ENCODE assay signal across 21 cellular contexts in the genomic region with DNA sequence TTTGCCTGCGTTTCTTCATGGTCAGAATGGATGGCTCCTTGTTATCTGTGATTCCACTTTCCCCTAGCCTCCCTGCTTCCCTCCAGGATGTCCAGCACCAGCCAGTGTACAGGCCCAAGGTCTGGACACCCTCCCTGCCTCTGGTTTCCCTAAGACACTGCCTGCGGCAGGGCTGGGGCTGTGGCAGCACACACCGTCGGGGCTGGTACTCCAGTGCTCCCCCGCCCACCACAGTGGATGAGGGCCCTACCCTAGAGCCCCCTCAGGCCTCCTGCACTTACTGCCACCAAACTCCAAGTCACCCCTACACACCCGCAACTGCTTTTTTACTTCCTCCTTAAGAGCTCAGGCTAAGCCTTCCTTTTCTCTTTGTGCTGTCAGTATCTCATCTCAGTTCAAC. TPM values are rescaled to one million over a fixed set of nuclear protein-coding genes. Genes with fewer than 3 reads are reported as not detected.
"Had no signal": no experiment of that assay in that cellular context is flagged by ENCODE, and none has a peak within 500 bp of the region (broad histone marks: within the 10 kb centered on the region; RNA-seq: fewer than 3 reads in every experiment).

No MANE protein-coding gene starts in this region.

- ATAC-seq: activated CD8-positive, alpha-beta memory T cell treated with anti-CD3 and anti-CD28 coated beads, Interleukin-2, amount 10 ng/mL, durations not matched to agents 7 days and 5 days; left cardiac atrium; naive thymus-derived CD4-positive, alpha-beta T cell had no signal

- H3K27ac Mint-ChIP-seq: activated B cell treated with CpG ODN at 0.5 μM for 24 hours; activated CD4-positive, alpha-beta memory T cell treated with anti-CD3 and anti-CD28 coated beads, Interleukin-2, amount 10 ng/mL, durations not matched to agents 7 days and 5 days; activated CD8-positive, alpha-beta memory T cell treated with anti-CD3 and anti-CD28 coated beads, Interleukin-2, amount 10 ng/mL, durations not matched to agents 7 days and 5 days; activated T-helper 2 cell treated with anti-CD3 and anti-CD28 coated beads, Interferon-gamma antibody, Interleukin-2, Interleukin-4, amounts not matched to agents 10 μg/mL and 5 μg/mL and 100 μg/mL, durations not matched to agents 14 hours and 24 hours and 36 hours; brain; naive thymus-derived CD4-positive, alpha-beta T cell; stimulated activated naive CD8-positive, alpha-beta T cell treated with anti-CD3 and anti-CD28 coated beads, Interleukin-15, Interleukin-2, amounts not matched to agents 100 ng/mL and 50 ng/mL, for 24 hours; T-helper 2 cell treated with Interferon-gamma antibody and Interleukin-4, amounts not matched to agents 5 μg/mL and 100 μg/mL, for 36 hours had no signal

- H3K4me1 Mint-ChIP-seq: activated B cell treated with CpG ODN at 0.5 μM for 24 hours; activated CD4-positive, alpha-beta memory T cell treated with anti-CD3 and anti-CD28 coated beads, Interleukin-2, amount 10 ng/mL, durations not matched to agents 7 days and 5 days; activated CD8-positive, alpha-beta memory T cell treated with anti-CD3 and anti-CD28 coated beads, Interleukin-2, amount 10 ng/mL, durations not matched to agents 7 days and 5 days had no signal

- H3K9me3 ChIP-seq: colonic mucosa, spleen, suprapubic skin had no signal

- H3K4me3 Mint-ChIP-seq: activated B cell treated with CpG ODN at 0.5 μM for 24 hours; activated CD4-positive, alpha-beta memory T cell treated with anti-CD3 and anti-CD28 coated beads, Interleukin-2, amount 10 ng/mL, durations not matched to agents 7 days and 5 days; activated CD8-positive, alpha-beta memory T cell treated with anti-CD3 and anti-CD28 coated beads, Interleukin-2, amount 10 ng/mL, durations not matched to agents 7 days and 5 days; brain; naive thymus-derived CD4-positive, alpha-beta T cell; stimulated activated naive CD8-positive, alpha-beta T cell treated with anti-CD3 and anti-CD28 coated beads, Interleukin-15, Interleukin-2, amounts not matched to agents 100 ng/mL and 50 ng/mL, for 24 hours; T-helper 2 cell treated with Interferon-gamma antibody and Interleukin-4, amounts not matched to agents 5 μg/mL and 100 μg/mL, for 36 hours had no signal

- H3K4me1 ChIP-seq: colonic mucosa, spleen, suprapubic skin had no signal

- H3K27ac ChIP-seq: colonic mucosa, spleen, suprapubic skin had no signal

- DNase-seq: activated B cell treated with CpG ODN at 0.5 μM for 24 hours; activated CD4-positive, alpha-beta memory T cell treated with anti-CD3 and anti-CD28 coated beads, Interleukin-2, amount 10 ng/mL, durations not matched to agents 7 days and 5 days; activated CD4-positive, alpha-beta T cell treated with anti-CD3 and anti-CD28 coated beads for 4 hours; activated CD8-positive, alpha-beta memory T cell treated with anti-CD3 and anti-CD28 coated beads, Interleukin-2, amount 10 ng/mL, durations not matched to agents 7 days and 5 days; activated naive CD4-positive, alpha-beta T cell treated with Interleukin-2 at 50 U/mL for 16 hours; central memory CD4-positive, alpha-beta T cell; colonic mucosa; left cardiac atrium; mesendoderm; naive thymus-derived CD4-positive, alpha-beta T cell; nucleus accumbens; retina; spleen; stimulated activated CD8-positive, alpha-beta memory T cell treated with anti-CD3 and anti-CD28 coated beads, Interleukin-4, amount 100 ng/mL, for 48 hours had no signal

- H3K27me3 ChIP-seq: colonic mucosa, spleen, suprapubic skin had no signal

- H3K4me3 ChIP-seq: colonic mucosa, spleen, suprapubic skin had no signal

- H3K27me3 Mint-ChIP-seq: activated B cell treated with CpG ODN at 0.5 μM for 24 hours; stimulated activated naive CD8-positive, alpha-beta T cell treated with anti-CD3 and anti-CD28 coated beads, Interleukin-15, Interleukin-2, amounts not matched to agents 100 ng/mL and 50 ng/mL, for 24 hours had no signal

- H3K36me3 Mint-ChIP-seq: activated CD8-positive, alpha-beta memory T cell treated with anti-CD3 and anti-CD28 coated beads, Interleukin-2, amount 10 ng/mL, durations not matched to agents 7 days and 5 days; brain; naive thymus-derived CD4-positive, alpha-beta T cell had no signal

- H3K9me3 Mint-ChIP-seq: activated CD4-positive, alpha-beta memory T cell treated with anti-CD3 and anti-CD28 coated beads, Interleukin-2, amount 10 ng/mL, durations not matched to agents 7 days and 5 days; activated T-helper 2 cell treated with anti-CD3 and anti-CD28 coated beads, Interferon-gamma antibody, Interleukin-2, Interleukin-4, amounts not matched to agents 10 μg/mL and 5 μg/mL and 100 μg/mL, durations not matched to agents 14 hours and 24 hours and 36 hours; stimulated activated naive CD8-positive, alpha-beta T cell treated with anti-CD3 and anti-CD28 coated beads, Interleukin-15, Interleukin-2, amounts not matched to agents 100 ng/mL and 50 ng/mL, for 24 hours; T-helper 2 cell treated with Interferon-gamma antibody and Interleukin-4, amounts not matched to agents 5 μg/mL and 100 μg/mL, for 36 hours had no signal

- FAIRE-seq: islet of Langerhans, TTC549 had no signal

- H3K36me3 ChIP-seq: colonic mucosa, spleen, suprapubic skin had no signal

RNA-seq across cellular contexts. Expression of a gene that starts 28.9 kb away (rescaled TPM):
- total RNA-seq: activated B cell treated with CpG ODN at 0.5 μM for 24 hours; activated CD4-positive, alpha-beta memory T cell treated with anti-CD3 and anti-CD28 coated beads, Interleukin-2, amount 10 ng/mL, durations not matched to agents 7 days and 5 days; activated CD8-positive, alpha-beta memory T cell treated with anti-CD3 and anti-CD28 coated beads, Interleukin-2, amount 10 ng/mL, durations not matched to agents 7 days and 5 days; activated T-helper 2 cell treated with anti-CD3 and anti-CD28 coated beads, Interferon-gamma antibody, Interleukin-2, Interleukin-4, amounts not matched to agents 10 μg/mL and 5 μg/mL and 100 μg/mL, durations not matched to agents 14 hours and 24 hours and 36 hours; naive thymus-derived CD4-positive, alpha-beta T cell had no signal
- polyA plus RNA-seq: naive thymus-derived CD4-positive, alpha-beta T cell had no signal

RNA-seq across cellular contexts. Expression of a gene that starts 29.1 kb away (rescaled TPM):
- total RNA-seq: activated CD4-positive, alpha-beta memory T cell treated with anti-CD3 and anti-CD28 coated beads, Interleukin-2, amount 10 ng/mL, durations not matched to agents 7 days and 5 days; left cardiac atrium; suprapubic skin had no signal
- polyA plus RNA-seq: naive thymus-derived CD4-positive, alpha-beta T cell had no signal
